ENCODE assay signal across 8 cellular contexts in the genomic region with DNA sequence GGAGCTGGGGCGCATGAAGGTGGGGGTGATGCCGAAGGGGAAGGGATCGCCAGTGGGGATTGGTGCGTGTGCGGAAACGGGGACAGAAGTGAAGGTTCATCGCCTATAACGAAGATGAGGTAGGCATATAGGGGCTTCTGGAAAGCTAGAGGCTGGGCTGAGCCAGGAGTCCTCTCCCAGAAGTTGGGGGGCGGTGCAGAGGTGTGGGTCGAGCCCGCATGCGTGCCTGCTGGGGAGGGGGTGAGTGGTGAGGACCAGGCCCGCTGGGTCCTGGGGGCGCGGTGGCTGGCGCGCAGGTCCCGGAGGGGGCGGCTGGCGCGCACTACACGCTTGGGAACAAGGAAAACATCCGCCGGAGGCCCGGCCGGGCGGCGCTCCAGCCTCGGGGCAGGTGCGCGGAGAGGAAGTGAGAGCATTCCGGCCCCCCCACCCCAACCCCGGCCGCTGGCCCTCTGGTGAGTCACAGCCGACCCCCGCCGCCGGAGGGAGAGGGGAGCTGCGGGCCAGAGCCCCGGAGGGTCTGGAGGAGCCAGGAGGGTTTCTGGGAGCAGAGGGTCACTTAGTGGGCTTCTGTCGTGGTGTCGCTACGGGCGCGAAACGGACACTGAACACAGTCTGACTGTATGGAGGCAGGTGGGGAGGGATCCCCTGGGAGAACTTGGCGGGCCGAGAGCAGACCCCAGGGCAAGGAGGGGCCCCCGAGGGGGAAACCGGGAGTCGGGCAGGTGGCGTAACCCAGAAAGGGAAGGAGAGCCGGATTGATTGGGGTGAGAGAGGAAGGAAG. TPM values are rescaled to one million over a fixed set of nuclear protein-coding genes. Genes with fewer than 3 reads are reported as not detected.
DNase-seq lines count a peak whose midpoint lies in the region; ATAC-seq and TF ChIP-seq lines count a peak whose summit lies in the region.

No MANE protein-coding gene starts in this region.

- in situ Hi-C loops in astrocyte of the spinal cord (cut with HindIII; ENCODE audit: low sequenced_read_pairs) = no loop called here
- in situ Hi-C loops in gastrocnemius medialis (cut with MboI; ENCODE audit: low sequenced_read_pairs in 4 of 4) = no loop called here

- H3K27ac ChIP-seq in HUES6 (ENCODE audit: low read depth, low read length) (peak overlapping the region; percentile 66), SJCRH30 (peak overlapping the region; percentile 75), gastrocnemius medialis (peak overlapping the region; percentile 81 to 95 (median 83))

- no peaks in the 10 kb centered on the region for H3K27me3 ChIP-seq in Caco-2 (replicated peaks; ENCODE audit: control insufficient read depth, insufficient read depth, low read length)
- no peaks in the 10 kb centered on the region for H3K27me3 ChIP-seq in HUES6 (ENCODE audit: control insufficient read depth, insufficient read depth, low read length)
- H3K27me3 ChIP-seq in SJCRH30 = no peaks in the 10 kb centered on the region
- H3K27me3 ChIP-seq in iPS-15b (ENCODE audit: control insufficient read depth, insufficient read depth, low read length) = no peaks in the 10 kb centered on the region
- H3K27me3 ChIP-seq in gastrocnemius medialis = no peaks in the 10 kb centered on the region

- ATAC-seq in GM19463 (IDR thresholded peaks at IDR 0.05; ENCODE audit: unreplicated experiment) (peak; percentile 60), gastrocnemius medialis (peak; percentile 68 to 70)

- H3K9ac ChIP-seq in HUES6 (ENCODE audit: low read length) (peak overlapping the region; percentile 76), iPS-15b (ENCODE audit: low read depth, low read length) (peak overlapping the region; percentile 82)

- H3K4me1 ChIP-seq in Caco-2 (peaks cover 5% of the 10 kb centered on the region; the same call in 1 of the 2 replicates), HUES6 (ENCODE audit: control insufficient read depth, insufficient read depth, low read length) (peaks cover 4% of the 10 kb centered on the region; the same call in 1 of the 2 replicates), SJCRH30 (no peaks in the 10 kb centered on the region), iPS-15b (ENCODE audit: control insufficient read depth, insufficient read depth, low read length) (peaks cover 5% of the 10 kb centered on the region), gastrocnemius medialis (peaks cover 19 to 21% of the 10 kb centered on the region in 2 donors)

- intact Hi-C loops in Caco-2 (cut with micrococcal nuclease; ENCODE audit: unreplicated experiment) (loop anchor here (1.0 kb wide), 1 partner anchor 21 kb away; no protein-coding TSS in a partner anchor), gastrocnemius medialis (cut with DNase I; ENCODE audit: low total_unique reads) (no loop called here)

- H3K36me3 ChIP-seq in Caco-2 (ENCODE audit: control insufficient read depth, insufficient read depth, low read length) (no peaks in the 10 kb centered on the region), HUES6 (ENCODE audit: control insufficient read depth, insufficient read depth, low read length) (peaks cover 30% of the 10 kb centered on the region), SJCRH30 (peaks cover 5% of the 10 kb centered on the region; the same call in 1 of the 2 replicates), iPS-15b (ENCODE audit: control insufficient read depth, insufficient read depth, low read length) (peaks cover 14% of the 10 kb centered on the region), gastrocnemius medialis (peaks cover 2 to 31% of the 10 kb centered on the region in 2 donors)

- no TSS peak for BruUV-seq in Caco-2 (replicated peaks; lab: Mats Ljungman, UMichigan)

- DNase-seq in Caco-2 (peak; percentile 69 to 70), SJCRH30 (peak; percentile 80 to 87), astrocyte of the spinal cord (ENCODE audit: low read depth, low spot score) (peak; percentile 29), gastrocnemius medialis (peak in 1 of 2 donors; percentile 49), NCI-H128 (lab: John Stamatoyannopoulos, UW; ENCODE audit: unreplicated experiment) (no peak)

- H3K27ac Mint-ChIP-seq in Caco-2 (ENCODE audit: unreplicated experiment) = peak overlapping the region; percentile 81

- CTCF ChIA-PET in Caco-2 (lab: Charles Lee) = interaction anchor here (0.6 to 1.5 kb wide), 9 partner anchors 11 to 840 kb away, joined by 3 to 10 read pairs (median 4); partner anchors contain the start of genes CREB3, HINT2 and TLN1

- TF ChIP-seq CTCF in Caco-2 (IDR thresholded peaks at IDR 0.05; ENCODE audit: insufficient read depth in 1 of 2, low read depth in 1 of 2, low read length in 1 of 2, severe bottlenecking in 1 of 2, unreplicated experiment in 1 of 2) (no peak), astrocyte of the spinal cord (IDR thresholded peaks at IDR 0.05; ENCODE audit: low read depth, low read length) (no peak), gastrocnemius medialis (IDR thresholded peaks at IDR 0.05 in 4 of 5, conservative IDR thresholded peaks at IDR 0.05 in 1 of 5) (peak in 1 of 5 experiments; percentile 22)

- POLR2A ChIA-PET in Caco-2 (lab: Charles Lee) = interaction anchor here (0.6 to 2.0 kb wide), 3 partner anchors 11 to 250 kb away, joined by 3 to 5 read pairs (median 5); no protein-coding TSS in a partner anchor

- H3K4me3 Mint-ChIP-seq in Caco-2 (ENCODE audit: unreplicated experiment) = peak overlapping the region; percentile 80

- H3K9me3 ChIP-seq in Caco-2 = no peaks in the 10 kb centered on the region
- no peaks in the 10 kb centered on the region for H3K9me3 ChIP-seq in HUES6 (ENCODE audit: control insufficient read depth, insufficient read depth, low read depth, low read length)
- no peaks in the 10 kb centered on the region for H3K9me3 ChIP-seq in SJCRH30 (replicated peaks)
- no peaks in the 10 kb centered on the region for H3K9me3 ChIP-seq in iPS-15b (ENCODE audit: control insufficient read depth, insufficient read depth, low read length)
- no peaks in the 10 kb centered on the region for H3K9me3 ChIP-seq in gastrocnemius medialis

- peak; percentile 23 to 49 for TF ChIP-seq POLR2A in gastrocnemius medialis (IDR thresholded peaks at IDR 0.05)

- H3K4me1 Mint-ChIP-seq in Caco-2 (ENCODE audit: low read depth, unreplicated experiment) = peaks cover 14% of the 10 kb centered on the region

- no peaks in the 10 kb centered on the region for H3K9me3 Mint-ChIP-seq in Caco-2 (ENCODE audit: unreplicated experiment)

- peaks cover 24% of the 10 kb centered on the region for H3K36me3 Mint-ChIP-seq in Caco-2 (ENCODE audit: insufficient read depth, unreplicated experiment)

- H3K4me3 ChIP-seq in Caco-2 (ENCODE audit: low read depth, low read length) (peak overlapping the region; percentile 59), HUES6 (ENCODE audit: low read depth, low read length) (peak overlapping the region; percentile 71), SJCRH30 (peak overlapping the region; percentile 61), astrocyte of the spinal cord (ENCODE audit: low read depth, low read length) (peak overlapping the region; percentile 47), iPS-15b (ENCODE audit: low read depth, low read length) (peak overlapping the region; percentile 71), gastrocnemius medialis (peak overlapping the region; percentile 62 to 76 (median 68))

- H3K27me3 Mint-ChIP-seq in Caco-2 (ENCODE audit: insufficient read depth, unreplicated experiment) = no peaks in the 10 kb centered on the region

RNA-seq across cellular contexts. Expression of gene MSMP, which starts 2.9 kb away (rescaled TPM):
- not detected in 2 replicates for total RNA-seq in Caco-2 (2022)
- not detected in 2 replicates for total RNA-seq in SJCRH30 (2014; rRNA removed; shearing (Covaris generic))
- not detected for total RNA-seq in gastrocnemius medialis

RNA-seq across cellular contexts. Expression of gene RGP1, which starts 7.8 kb away (rescaled TPM):
- total RNA-seq in Caco-2 (2022) = 25.0 and 27.1 TPM in 2 replicates
- 14.6 and 16.3 TPM in 2 replicates for total RNA-seq in SJCRH30 (2014; rRNA removed; shearing (Covaris generic))
- 10 to 100 TPM; 22.0 to 41.1 (median 36.3) TPM for total RNA-seq in gastrocnemius medialis

RNA-seq across cellular contexts. Expression of gene GBA2, which starts 7.9 kb away (rescaled TPM):
- total RNA-seq in Caco-2 (2022) = 108 and 111 TPM in 2 replicates
- total RNA-seq in SJCRH30 (2014; rRNA removed; shearing (Covaris generic)) = 34.4 and 37.1 TPM in 2 replicates
- total RNA-seq in gastrocnemius medialis = 10 to 100 TPM; 47.3 to 63.2 (median 51.4) TPM

RNA-seq across cellular contexts. Expression of gene CREB3, which starts 24.5 kb away (rescaled TPM):
- total RNA-seq in Caco-2 (2022) = 50.4 and 54.1 TPM in 2 replicates
- total RNA-seq in SJCRH30 (2014; rRNA removed; shearing (Covaris generic)) = 21.1 and 21.6 TPM in 2 replicates
- 10 to 100 TPM; 17.8 to 39.6 (median 26.2) TPM for total RNA-seq in gastrocnemius medialis

RNA-seq across cellular contexts. Expression of gene TLN1, which starts 24.9 kb away (rescaled TPM):
- total RNA-seq in Caco-2 (2022) (147 and 165 TPM in 2 replicates), gastrocnemius medialis (100 to 1,000 TPM; 106 to 256 (median 186) TPM)
- 65.0 and 70.4 TPM in 2 replicates for total RNA-seq in SJCRH30 (2014; rRNA removed; shearing (Covaris generic))
